In the genomic region with DNA sequence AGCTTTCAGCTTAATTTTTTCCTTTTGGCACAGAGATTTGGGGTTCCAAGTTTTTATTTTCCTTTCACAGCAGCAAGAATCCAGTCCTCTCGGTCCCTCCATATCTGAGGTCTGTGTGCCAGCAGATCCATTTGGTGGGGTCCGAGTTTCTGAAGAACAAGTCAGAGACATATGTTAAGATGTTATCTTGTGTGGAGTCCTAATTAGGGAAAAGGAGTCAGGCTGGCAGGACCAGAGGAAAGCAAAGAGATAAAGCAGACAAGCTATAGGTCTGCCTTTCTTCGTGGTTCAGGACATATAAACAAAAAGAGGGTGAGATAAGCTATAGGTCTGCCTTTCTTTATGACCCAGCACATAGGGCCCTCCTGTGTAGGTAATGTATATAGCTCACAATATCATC, we compare ENCODE assay signal across 22 cellular contexts. TPM values are rescaled to one million over a fixed set of nuclear protein-coding genes. Genes with fewer than 3 reads are reported as not detected.
DNase-seq lines count a peak whose midpoint lies in the region; ATAC-seq and TF ChIP-seq lines count a peak whose summit lies in the region.
"Had no signal": no experiment of that assay in that cellular context is flagged by ENCODE, and none has a peak within 500 bp of the region (broad histone marks: within the 10 kb centered on the region; RNA-seq: fewer than 3 reads in every experiment).

No MANE protein-coding gene starts in this region.

- no peak overlapping the region for H3K23ac ChIP-seq in mesendoderm (ENCODE audit: low read length)

- H4K8ac ChIP-seq in mesendoderm (ENCODE audit: low read depth, low read length): no peak overlapping the region

- H3K9ac ChIP-seq in mesendoderm (ENCODE audit: low read length): no peak overlapping the region
- H3K9ac ChIP-seq: BLaER1 treated with 17β-estradiol and CSF1 and Interleukin-3, amounts not matched to agents 10 nM and 100 nM had no signal

- H3K4ac ChIP-seq in mesendoderm (ENCODE audit: low read depth, low read length): no peak overlapping the region

- no peak for ATAC-seq in GM21723 (IDR thresholded peaks at IDR 0.05; ENCODE audit: unreplicated experiment)
- ATAC-seq in HG03432 (IDR thresholded peaks at IDR 0.05; ENCODE audit: unreplicated experiment): no peak
- ATAC-seq: GM23338, PC-3 had no signal

- H2AK5ac ChIP-seq in mesendoderm (ENCODE audit: low read length): no peak overlapping the region

- H3K18ac ChIP-seq in mesendoderm (ENCODE audit: low read length): peak overlapping the region; percentile 83

- DNase-seq in DMS 273 (lab: John Stamatoyannopoulos, UW; ENCODE audit: unreplicated experiment): peak; percentile 2
- no peak for DNase-seq in DMS 273 treated with DMSO at 0.1 percent for 48 hours (lab: John Stamatoyannopoulos, UW)
- peak; percentile 74 for DNase-seq in mesendoderm
- DNase-seq in iPS-NIHi11 (ENCODE audit: low spot score): no peak
- no peak for DNase-seq in effector CD8-positive, alpha-beta T cell (lab: John Stamatoyannopoulos, UW)
- DNase-seq: ACHN; Caco-2; CD4-positive, alpha-beta memory T cell; HCEC 1CT; Kasumi-1; NCI-H1694 treated with DMSO at 0.1 percent for 48 hours; NCI-H2081 treated with DMSO at 0.1 percent for 48 hours; NCI-H2171 treated with DMSO at 0.1 percent for 48 hours; NCI-H526; PC-3; Right ventricle myocardium superior had no signal

- H4K5ac ChIP-seq in mesendoderm (ENCODE audit: low read length): no peak overlapping the region

- no peak overlapping the region for H2BK15ac ChIP-seq in mesendoderm (replicated peaks; ENCODE audit: low read depth)

- H3K27me3 ChIP-seq in mesendoderm (ENCODE audit: insufficient read depth, low read length, poor library complexity): no peaks in the 10 kb centered on the region
- H3K27me3 ChIP-seq: BLaER1 treated with 17β-estradiol and CSF1 and Interleukin-3, amounts not matched to agents 10 nM and 100 nM had no signal

- H3K36me3 ChIP-seq in mesendoderm (ENCODE audit: control insufficient read depth, insufficient read depth, low read length): no peaks in the 10 kb centered on the region

- H2BK120ac ChIP-seq in mesendoderm (ENCODE audit: low read depth, low read length): no peak overlapping the region

- no peak overlapping the region for H3K4me3 ChIP-seq in mesendoderm (ENCODE audit: low read length)
- H3K4me3 ChIP-seq: BLaER1 treated with 17β-estradiol and CSF1 and Interleukin-3, amounts not matched to agents 10 nM and 100 nM; GM23338 had no signal

- H3K27ac ChIP-seq in VCaP (peak overlapping the region; percentile 53), mesendoderm (ENCODE audit: low read depth, low read length) (peak overlapping the region; percentile 70)
- H3K27ac ChIP-seq: 22Rv1; BLaER1 treated with 17β-estradiol and CSF1 and Interleukin-3, amounts not matched to agents 10 nM and 100 nM had no signal

- TF ChIP-seq CTCF in VCaP (conservative IDR thresholded peaks at IDR 0.05): no peak

- H2BK5ac ChIP-seq in mesendoderm (ENCODE audit: low read length): no peak overlapping the region

- no CpG with 5 or more reads among the region's 3 CpGs for WGBS in mesendoderm (ENCODE audit: extremely low coverage, insufficient coverage, low lambda C conversion rate)

- H3K79me2 ChIP-seq in mesendoderm (ENCODE audit: control insufficient read depth, insufficient read depth, low read length): no peaks in the 10 kb centered on the region

- peaks cover 12% of the 10 kb centered on the region for H3K4me1 ChIP-seq in mesendoderm (ENCODE audit: control insufficient read depth, low read depth, low read length)
- H3K4me1 ChIP-seq: Caco-2 had no signal

- no peak overlapping the region for H3K4me2 ChIP-seq in mesendoderm (ENCODE audit: low read length)
- H3K4me2 ChIP-seq: BLaER1 treated with 17β-estradiol and CSF1 and Interleukin-3, amounts not matched to agents 10 nM and 100 nM; GM23338 had no signal

- H3K79me1 ChIP-seq in mesendoderm (ENCODE audit: low read length): no peaks in the 10 kb centered on the region

- H3K56ac ChIP-seq in mesendoderm (ENCODE audit: low read length): no peak overlapping the region

RNA-seq across cellular contexts. Expression of a gene that starts 54.9 kb away (rescaled TPM):
- 38.3 TPM for polyA plus RNA-seq in mesendoderm (2013, experiment 1 of 2)
- polyA plus RNA-seq in mesendoderm (2013, experiment 2 of 2): 38.2 TPM

Comparison
In these comparisons a context has a peak if more than half of its experiments do, and no peak if none do; other contexts are left out.
1. DNase-seq: peak in DMS 273 (single experiment) and mesendoderm (single experiment); none in DMS 273 treated with DMSO at 0.1 percent for 48 hours (single experiment), iPS-NIHi11 (single experiment) and effector CD8-positive, alpha-beta T cell (single experiment).